In genomic region chr22:32684148-32684821, GRCh38 we compare ENCODE assay signal across 17 cellular contexts.
DNase-seq lines count a peak whose midpoint lies in the region; TF ChIP-seq lines count a peak whose summit lies in the region.
"Had no signal": no experiment of that assay in that cellular context is flagged by ENCODE, and none has a peak within 500 bp of the region (broad histone marks: within the 10 kb centered on the region; RNA-seq: fewer than 3 reads in every experiment).

No MANE protein-coding gene starts in this region.

- DNase-seq in Daoy (ENCODE audit: low read depth) (peak; percentile 36), NCI-H2107 treated with DMSO at 0.1 percent for 48 hours (lab: John Stamatoyannopoulos, UW; ENCODE audit: unreplicated experiment) (peak; percentile 67), brain microvascular endothelial cell (peak; percentile 22)
- DNase-seq in central memory CD4-positive, alpha-beta T cell: no peak
- no peak for DNase-seq in activated CD8-positive, alpha-beta memory T cell treated with anti-CD3 and anti-CD28 coated beads for 24 hours
- no peak for DNase-seq in activated CD4-positive, alpha-beta T cell treated with anti-CD3 and anti-CD28 coated beads, Interleukin-2, amount 50 U/mL, for 4 hours
- DNase-seq: ACHN, AML-193, COR-L47, H9, NCI-H1930, NCI-H524 treated with DMSO at 0.1 percent for 48 hours, SJCRH30, T-helper 17 cell had no signal

- no peak overlapping the region for H3K27ac ChIP-seq in HEK293 (ENCODE audit: extremely low read depth, low read depth, low read length)
- peak overlapping the region; percentile 26 for H3K27ac ChIP-seq in brain microvascular endothelial cell
- H3K27ac ChIP-seq: HL-60, RWPE1, SJCRH30 had no signal

- H3K4me3 ChIP-seq in HEK293 (ENCODE audit: low read depth, low read length): no peak overlapping the region
- no peak overlapping the region for H3K4me3 ChIP-seq in brain microvascular endothelial cell (ENCODE audit: low read depth, low read length)
- H3K4me3 ChIP-seq: SJCRH30 had no signal

- no peaks in the 10 kb centered on the region for H3K9me3 ChIP-seq in HEK293 (ENCODE audit: control insufficient read depth, insufficient read depth, low read depth, low read length)
- H3K9me3 ChIP-seq: SJCRH30 had no signal

- no peaks in the 10 kb centered on the region for H3K36me3 ChIP-seq in HEK293 (ENCODE audit: control insufficient read depth in 2 of 2, insufficient read depth in 1 of 2, low read length in 2 of 2)
- H3K36me3 ChIP-seq in brain microvascular endothelial cell (replicated peaks): no peaks in the 10 kb centered on the region
- H3K36me3 ChIP-seq: SJCRH30 had no signal

- POLR2A ChIA-PET in HEK293 (lab: Yijun Ruan, JAX): no interaction called here

- in situ Hi-C loops in brain microvascular endothelial cell (cut with HindIII; ENCODE audit: low pct_ligation_motif_present, low sequenced_read_pairs): no loop called here

- H3K4me1 ChIP-seq in HEK293 (ENCODE audit: control insufficient read depth, insufficient read depth, low read length): no peaks in the 10 kb centered on the region
- H3K4me1 ChIP-seq: SJCRH30 had no signal

- TF ChIP-seq CTCF in HEK293 (tag by site-specific recombination; IDR thresholded peaks at IDR 0.05): no peak
- no peak for TF ChIP-seq CTCF in brain microvascular endothelial cell (IDR thresholded peaks at IDR 0.05; ENCODE audit: low read depth, low read length, missing control alignments)

- no peaks in the 10 kb centered on the region for H3K27me3 ChIP-seq in brain microvascular endothelial cell (replicated peaks)
- H3K27me3 ChIP-seq: SJCRH30 had no signal

- CTCF ChIA-PET in HEK293 (lab: Yijun Ruan, JAX): interaction anchor here (0.7 to 1.1 kb wide), 2 partner anchors 42 to 1082 kb away, joined by 4 read pairs; no protein-coding TSS in a partner anchor

TF ChIP-seq in HEK293, 187 proteins besides CTCF, POLR2A, EP300 and RAD21:
- TF ChIP-seq ATF2 (tag by site-specific recombination; IDR thresholded peaks at IDR 0.05; ENCODE audit: low read depth): peak; percentile 63
- no peak for TF ChIP-seq INSM2 (tag by site-specific recombination; IDR thresholded peaks at IDR 0.05)
- TF ChIP-seq ZBTB11 (tag by site-specific recombination; conservative IDR thresholded peaks at IDR 0.05; ENCODE audit: low read depth): no peak
- TF ChIP-seq ZNF426 (tag by site-specific recombination; IDR thresholded peaks at IDR 0.05): no peak
- no peak for TF ChIP-seq ZNF132 (tag by site-specific recombination; IDR thresholded peaks at IDR 0.05; ENCODE audit: borderline replicate concordance)
- TF ChIP-seq ZNF473 (tag by site-specific recombination; IDR thresholded peaks at IDR 0.05): no peak

Comparison
In these comparisons a context has a peak if more than half of its experiments do, and no peak if none do; other contexts are left out.
1. DNase-seq: peak in Daoy (single experiment), NCI-H2107 treated with DMSO at 0.1 percent for 48 hours (single experiment) and brain microvascular endothelial cell (single experiment); none in central memory CD4-positive, alpha-beta T cell (single experiment), activated CD8-positive, alpha-beta memory T cell treated with anti-CD3 and anti-CD28 coated beads for 24 hours (single experiment) and activated CD4-positive, alpha-beta T cell treated with anti-CD3 and anti-CD28 coated beads, Interleukin-2, amount 50 U/mL, for 4 hours (0 of 2).